15 cellular contexts compared by ENCODE assay signal in genomic region chr2:47652041-47652713, GRCh38.
DNase-seq lines count a peak whose midpoint lies in the region; ATAC-seq and TF ChIP-seq lines count a peak whose summit lies in the region.
"Had no signal": no experiment of that assay in that cellular context is flagged by ENCODE, and none has a peak within 500 bp of the region (broad histone marks: within the 10 kb centered on the region; RNA-seq: fewer than 3 reads in every experiment).

No MANE protein-coding gene starts in this region.

- TF ChIP-seq CTCF in left lung (IDR thresholded peaks at IDR 0.05): no peak

- DNase-seq in DMS79 (lab: John Stamatoyannopoulos, UW) (peak; percentile 92), NCI-H69 (lab: John Stamatoyannopoulos, UW) (peak; percentile 7), left kidney (ENCODE audit: low read depth, low spot score) (peak; percentile 81), left lung (no peak)
- peak; percentile 6 for DNase-seq in Jurkat, Clone E6-1 (ENCODE audit: low read depth, low spot score)
- no peak for DNase-seq in activated T-helper 1 cell treated with anti-CD3 and anti-CD28 coated beads, Interleukin-12 subunit alpha, Interleukin-12 subunit beta, Interleukin-2, Interleukin-4 antibody, amounts not matched to agents 30 ng/mL and 10 ng/mL and 1 ng/mL, durations not matched to agents 14 hours and 24 hours and 36 hours (ENCODE audit: low spot score)
- DNase-seq in stimulated activated naive CD4-positive, alpha-beta T cell treated with Interleukin-2 at 50 U/mL for 16 hours (lab: John Stamatoyannopoulos, UW): no peak
- DNase-seq: NCI-H1048, NCI-H82, T1000 had no signal

- no peak overlapping the region for H3K4me3 Mint-ChIP-seq in activated T-helper 1 cell treated with anti-CD3 and anti-CD28 coated beads, Interleukin-12 subunit alpha, Interleukin-12 subunit beta, Interleukin-2, Interleukin-4 antibody, amounts not matched to agents 30 ng/mL and 10 ng/mL and 1 ng/mL, durations not matched to agents 14 hours and 24 hours and 36 hours
- H3K4me3 Mint-ChIP-seq: IgD-negative memory B cell had no signal

- no peak overlapping the region for H3K27ac ChIP-seq in left lung
- H3K27ac ChIP-seq: RWPE1, SJSA1 had no signal

- H3K27ac Mint-ChIP-seq in activated T-helper 1 cell treated with anti-CD3 and anti-CD28 coated beads, Interleukin-12 subunit alpha, Interleukin-12 subunit beta, Interleukin-2, Interleukin-4 antibody, amounts not matched to agents 30 ng/mL and 10 ng/mL and 1 ng/mL, durations not matched to agents 14 hours and 24 hours and 36 hours: no peak overlapping the region
- H3K27ac Mint-ChIP-seq: IgD-negative memory B cell had no signal

- intact Hi-C loops in activated T-helper 1 cell treated with anti-CD3 and anti-CD28 coated beads, Interleukin-12 subunit alpha, Interleukin-12 subunit beta, Interleukin-2, Interleukin-4 antibody, amounts not matched to agents 30 ng/mL and 10 ng/mL and 1 ng/mL, durations not matched to agents 14 hours and 24 hours and 36 hours (cut with micrococcal nuclease): loop anchor here (10.0 kb wide), 1 partner anchor 113 kb away; no protein-coding TSS in a partner anchor
- intact Hi-C loops in left lung (cut with DNase I): no loop called here

- H3K36me3 Mint-ChIP-seq in activated T-helper 1 cell treated with anti-CD3 and anti-CD28 coated beads, Interleukin-12 subunit alpha, Interleukin-12 subunit beta, Interleukin-2, Interleukin-4 antibody, amounts not matched to agents 30 ng/mL and 10 ng/mL and 1 ng/mL, durations not matched to agents 14 hours and 24 hours and 36 hours (ENCODE audit: low read depth): no peaks in the 10 kb centered on the region
- H3K36me3 Mint-ChIP-seq: IgD-negative memory B cell had no signal

- no peaks in the 10 kb centered on the region for H3K27me3 Mint-ChIP-seq in activated T-helper 1 cell treated with anti-CD3 and anti-CD28 coated beads, Interleukin-12 subunit alpha, Interleukin-12 subunit beta, Interleukin-2, Interleukin-4 antibody, amounts not matched to agents 30 ng/mL and 10 ng/mL and 1 ng/mL, durations not matched to agents 14 hours and 24 hours and 36 hours (ENCODE audit: insufficient read depth)

- peaks cover 0 to 3% of the 10 kb centered on the region in 2 donors for H3K4me1 ChIP-seq in left lung
- H3K4me1 ChIP-seq: HAP-1, SJSA1 had no signal

- no peaks in the 10 kb centered on the region for H3K36me3 ChIP-seq in left lung
- H3K36me3 ChIP-seq: HAP-1, SJSA1 had no signal

- no peak overlapping the region for H3K4me3 ChIP-seq in Jurkat, Clone E6-1 (ENCODE audit: low read length)
- no peak overlapping the region for H3K4me3 ChIP-seq in left lung
- H3K4me3 ChIP-seq: GM12878, HAP-1, SJSA1 had no signal

- no peak for ATAC-seq in left lung
- ATAC-seq: GM12878 had no signal

- no peaks in the 10 kb centered on the region for H3K4me1 Mint-ChIP-seq in activated T-helper 1 cell treated with anti-CD3 and anti-CD28 coated beads, Interleukin-12 subunit alpha, Interleukin-12 subunit beta, Interleukin-2, Interleukin-4 antibody, amounts not matched to agents 30 ng/mL and 10 ng/mL and 1 ng/mL, durations not matched to agents 14 hours and 24 hours and 36 hours (ENCODE audit: low read depth)

- H3K9me3 ChIP-seq in left lung: no peaks in the 10 kb centered on the region
- H3K9me3 ChIP-seq: HAP-1, SJSA1 had no signal

- no peaks in the 10 kb centered on the region for H3K27me3 ChIP-seq in left lung

- no peaks in the 10 kb centered on the region for H3K9me3 Mint-ChIP-seq in activated T-helper 1 cell treated with anti-CD3 and anti-CD28 coated beads, Interleukin-12 subunit alpha, Interleukin-12 subunit beta, Interleukin-2, Interleukin-4 antibody, amounts not matched to agents 30 ng/mL and 10 ng/mL and 1 ng/mL, durations not matched to agents 14 hours and 24 hours and 36 hours
- H3K9me3 Mint-ChIP-seq: IgD-negative memory B cell had no signal

Comparison
In these comparisons a context has a peak if more than half of its experiments do, and no peak if none do; other contexts are left out.
1. DNase-seq: peak in DMS79 (single experiment), Jurkat, Clone E6-1 (single experiment), NCI-H69 (single experiment) and left kidney (single experiment); none in activated T-helper 1 cell treated with anti-CD3 and anti-CD28 coated beads, Interleukin-12 subunit alpha, Interleukin-12 subunit beta, Interleukin-2, Interleukin-4 antibody, amounts not matched to agents 30 ng/mL and 10 ng/mL and 1 ng/mL, durations not matched to agents 14 hours and 24 hours and 36 hours (single experiment), stimulated activated naive CD4-positive, alpha-beta T cell treated with Interleukin-2 at 50 U/mL for 16 hours (single experiment) and left lung (0 of 2).